ENCODE assay signal across 1 cellular context in genomic region chr1:5506634-5507033, GRCh38.
TF ChIP-seq lines count a peak whose summit lies in the region.

No MANE protein-coding gene starts in this region.

TF ChIP-seq in H1, 55 proteins besides CTCF, POLR2A, EP300 and RAD21 (continued from another document):
- TF ChIP-seq TCF12 (IDR thresholded peaks at IDR 0.05; ENCODE audit: low read depth, low read length) (no peak), ATF3 (IDR thresholded peaks at IDR 0.05; ENCODE audit: insufficient read depth, low read depth, low read length) (no peak), KDM1A (IDR thresholded peaks at IDR 0.05; ENCODE audit: borderline replicate concordance, low read length) (no peak)
